22 cellular contexts compared by ENCODE assay signal in genomic region chr1:113788802-113789201, GRCh38. TPM values are rescaled to one million over a fixed set of nuclear protein-coding genes. Genes with fewer than 3 reads are reported as not detected.
DNase-seq lines count a peak whose midpoint lies in the region; ATAC-seq lines count a peak whose summit lies in the region.
"Had no signal": no experiment of that assay in that cellular context is flagged by ENCODE, and none has a peak within 500 bp of the region (broad histone marks: within the 10 kb centered on the region; RNA-seq: fewer than 3 reads in every experiment).

No MANE protein-coding gene starts in this region.

- no peaks in the 10 kb centered on the region for H3K27me3 Mint-ChIP-seq in CD4-positive, CD25-positive, alpha-beta regulatory T cell
- H3K27me3 Mint-ChIP-seq in CD4-positive, alpha-beta memory T cell = no peaks in the 10 kb centered on the region
- H3K27me3 Mint-ChIP-seq in T-helper 17 cell (no peaks in the 10 kb centered on the region), immature natural killer cell (ENCODE audit: low read depth in 3 of 3) (no peaks in the 10 kb centered on the region)
- H3K27me3 Mint-ChIP-seq: IgD-negative memory B cell had no signal

- CTCF ChIA-PET in CD4-positive, alpha-beta memory T cell (lab: Charles Lee; ENCODE audit: partially characterized antibody) = interaction anchor here (0.8 to 1.8 kb wide), 3 partner anchors 23 to 47 kb away, joined by 3 to 6 read pairs (median 4); partner anchors contain the start of gene RSBN1

- ATAC-seq in CD4-positive, CD25-positive, alpha-beta regulatory T cell (ENCODE audit: low read depth in 2 of 2) = no peak
- no peak for ATAC-seq in T-helper 17 cell
- ATAC-seq: A549, PC-3 had no signal

- no peaks in the 10 kb centered on the region for H3K9me3 ChIP-seq in CD4-positive, CD25-positive, alpha-beta regulatory T cell (ENCODE audit: control insufficient read depth in 2 of 2, low read length in 2 of 2)
- no peaks in the 10 kb centered on the region for H3K9me3 ChIP-seq in CD4-positive, alpha-beta memory T cell (ENCODE audit: control insufficient read depth in 1 of 2, low read length in 2 of 2)
- H3K9me3 ChIP-seq in T-helper 17 cell (ENCODE audit: control insufficient read depth, low read length, poor library complexity, severe bottlenecking) = no peaks in the 10 kb centered on the region
- H3K9me3 ChIP-seq: A549, SK-N-SH had no signal

- H3K4me1 Mint-ChIP-seq in CD4-positive, CD25-positive, alpha-beta regulatory T cell = peaks cover 60 to 79% (median 65%) of the 10 kb centered on the region in 4 donors
- peaks cover 60 to 82% (median 70%) of the 10 kb centered on the region in 4 donors for H3K4me1 Mint-ChIP-seq in CD4-positive, alpha-beta memory T cell
- peaks cover 60% of the 10 kb centered on the region for H3K4me1 Mint-ChIP-seq in T-helper 17 cell
- peaks cover 43 to 85% of the 10 kb centered on the region in 2 donors for H3K4me1 Mint-ChIP-seq in immature natural killer cell

- intact Hi-C loops in CD4-positive, alpha-beta memory T cell (cut with micrococcal nuclease) = no loop called here

- DNase-seq in CD4-positive, CD25-positive, alpha-beta regulatory T cell = no peak
- no peak for DNase-seq in CD4-positive, alpha-beta memory T cell
- DNase-seq in T-helper 17 cell (no peak), immature natural killer cell (no peak), Kasumi-1 (lab: John Stamatoyannopoulos, UW) (no peak), ureter (ENCODE audit: low spot score) (no peak), kidney glomerular epithelial cell (lab: John Stamatoyannopoulos, UW) (no peak)
- DNase-seq: AML-193; MV-4-11; NCI-H1105; NCI-H1436 treated with DMSO at 0.1 percent for 48 hours; NCI-H187 treated with DMSO at 0.1 percent for 48 hours; NCI-H2171 treated with DMSO at 0.1 percent for 48 hours; NCI-H524; NCI-H82; NK-92 treated with Interleukin-12 subunit alpha and Interleukin-12 subunit beta, amount 100 ng/mL, for 24 hours; PC-3; SK-N-SH; SW 1271 had no signal

- peaks cover 65% of the 10 kb centered on the region for H3K4me1 ChIP-seq in CD4-positive, CD25-positive, alpha-beta regulatory T cell (ENCODE audit: control insufficient read depth, insufficient read depth, low read length, poor library complexity, severe bottlenecking)
- H3K4me1 ChIP-seq in CD4-positive, alpha-beta memory T cell (ENCODE audit: insufficient read depth, low read length) = peaks cover 91% of the 10 kb centered on the region

- no peak overlapping the region for H3K27ac ChIP-seq in CD4-positive, CD25-positive, alpha-beta regulatory T cell (ENCODE audit: insufficient read depth, low read length, poor library complexity, severe bottlenecking)
- H3K27ac ChIP-seq in CD4-positive, alpha-beta memory T cell (ENCODE audit: low read depth, low read length) = no peak overlapping the region
- H3K27ac ChIP-seq: A549; BLaER1 treated with 17β-estradiol and CSF1 and Interleukin-3, amounts not matched to agents 10 nM and 100 nM had no signal

- peaks cover 18% of the 10 kb centered on the region for H3K36me3 Mint-ChIP-seq in CD4-positive, CD25-positive, alpha-beta regulatory T cell
- peaks cover 4 to 18% of the 10 kb centered on the region in 2 donors for H3K36me3 Mint-ChIP-seq in CD4-positive, alpha-beta memory T cell
- peaks cover 7% of the 10 kb centered on the region for H3K36me3 Mint-ChIP-seq in T-helper 17 cell (ENCODE audit: low read depth)
- H3K36me3 Mint-ChIP-seq in immature natural killer cell = peaks cover 0 to 4% (median 4%) of the 10 kb centered on the region in 3 donors
- H3K36me3 Mint-ChIP-seq: IgD-negative memory B cell had no signal

- H3K4me3 Mint-ChIP-seq in CD4-positive, CD25-positive, alpha-beta regulatory T cell = no peak overlapping the region
- peak overlapping the region in 1 of 8 donors; percentile 12 for H3K4me3 Mint-ChIP-seq in CD4-positive, alpha-beta memory T cell
- no peak overlapping the region for H3K4me3 Mint-ChIP-seq in T-helper 17 cell
- H3K4me3 Mint-ChIP-seq in immature natural killer cell = no peak overlapping the region
- H3K4me3 Mint-ChIP-seq: IgD-negative memory B cell had no signal

- H3K27me3 ChIP-seq in CD4-positive, CD25-positive, alpha-beta regulatory T cell (ENCODE audit: control insufficient read depth, insufficient read depth, low read length) = no peaks in the 10 kb centered on the region
- H3K27me3 ChIP-seq in CD4-positive, alpha-beta memory T cell (ENCODE audit: insufficient read depth, low read length) = no peaks in the 10 kb centered on the region
- H3K27me3 ChIP-seq: BLaER1 treated with 17β-estradiol and CSF1 and Interleukin-3, amounts not matched to agents 10 nM and 100 nM had no signal

- no peak overlapping the region for H3K4me3 ChIP-seq in CD4-positive, CD25-positive, alpha-beta regulatory T cell (ENCODE audit: low read depth, low read length)
- no peak overlapping the region for H3K4me3 ChIP-seq in CD4-positive, alpha-beta memory T cell (ENCODE audit: low read length in 2 of 2)
- H3K4me3 ChIP-seq: A549; BLaER1 treated with 17β-estradiol and CSF1 and Interleukin-3, amounts not matched to agents 10 nM and 100 nM had no signal

- H3K36me3 ChIP-seq in CD4-positive, CD25-positive, alpha-beta regulatory T cell (ENCODE audit: control insufficient read depth, insufficient read depth, low read length) = peaks cover 10% of the 10 kb centered on the region
- no peaks in the 10 kb centered on the region for H3K36me3 ChIP-seq in CD4-positive, alpha-beta memory T cell (ENCODE audit: insufficient read depth, low read length)

- peaks cover 0 to 3% (median 0%) of the 10 kb centered on the region in 7 donors for H3K9me3 Mint-ChIP-seq in CD4-positive, CD25-positive, alpha-beta regulatory T cell
- H3K9me3 Mint-ChIP-seq in CD4-positive, alpha-beta memory T cell = no peaks in the 10 kb centered on the region
- H3K9me3 Mint-ChIP-seq in immature natural killer cell = no peaks in the 10 kb centered on the region
- H3K9me3 Mint-ChIP-seq: IgD-negative memory B cell had no signal

- H3K27ac Mint-ChIP-seq in CD4-positive, CD25-positive, alpha-beta regulatory T cell = peak overlapping the region; percentile 23 to 83 (median 62)
- H3K27ac Mint-ChIP-seq in CD4-positive, alpha-beta memory T cell = peak overlapping the region; percentile 27 to 79 (median 70)
- H3K27ac Mint-ChIP-seq in T-helper 17 cell = peak overlapping the region; percentile 80
- H3K27ac Mint-ChIP-seq in immature natural killer cell = peak overlapping the region in 5 of 6 donors; percentile 4 to 80 (median 34)

- POLR2A ChIA-PET in CD4-positive, alpha-beta memory T cell (lab: Charles Lee; ENCODE audit: partially characterized antibody) = interaction anchor here (1.1 to 6.4 kb wide), 4 partner anchors 8 to 30 kb away, joined by 3 to 37 read pairs (median 8); partner anchors contain the start of genes PHTF1 and RSBN1

RNA-seq across cellular contexts. Expression of gene RSBN1, which starts 23.5 kb away (rescaled TPM):
- 52.1 TPM for total RNA-seq in CD4-positive, CD25-positive, alpha-beta regulatory T cell
- polyA plus RNA-seq in CD4-positive, CD25-positive, alpha-beta regulatory T cell = 10 to 100 TPM; 43.8 to 52.7 (median 49.8) TPM
- 10 to 100 TPM; 58.7 to 60.2 TPM for total RNA-seq in CD4-positive, alpha-beta memory T cell
- 10 to 100 TPM; 41.1 to 52.0 TPM for polyA plus RNA-seq in CD4-positive, alpha-beta memory T cell
- total RNA-seq in T-helper 17 cell (10 to 100 TPM; 40.1 to 45.8 TPM), ureter (25.8 TPM)
- 10 to 100 TPM; 26.4 to 30.6 (median 30.2) TPM for polyA plus RNA-seq in immature natural killer cell

RNA-seq across cellular contexts. Expression of gene PHTF1, which starts 29.5 kb away (rescaled TPM):
- total RNA-seq in CD4-positive, CD25-positive, alpha-beta regulatory T cell = 16.7 TPM
- 10 to 100 TPM; 11.1 to 22.7 (median 15.3) TPM for polyA plus RNA-seq in CD4-positive, CD25-positive, alpha-beta regulatory T cell
- 1 to 10 TPM; 8.7 to 9.8 TPM for total RNA-seq in CD4-positive, alpha-beta memory T cell
- 1 to 10 TPM; 7.2 to 9.5 TPM for polyA plus RNA-seq in CD4-positive, alpha-beta memory T cell
- total RNA-seq in T-helper 17 cell (10 to 100 TPM; 14.7 to 17.9 TPM), ureter (11.0 TPM)
- polyA plus RNA-seq in immature natural killer cell = 10 to 100 TPM; 18.5 to 37.6 (median 28.1) TPM
